ENCODE assay signal across 9 cellular contexts in the genomic region with DNA sequence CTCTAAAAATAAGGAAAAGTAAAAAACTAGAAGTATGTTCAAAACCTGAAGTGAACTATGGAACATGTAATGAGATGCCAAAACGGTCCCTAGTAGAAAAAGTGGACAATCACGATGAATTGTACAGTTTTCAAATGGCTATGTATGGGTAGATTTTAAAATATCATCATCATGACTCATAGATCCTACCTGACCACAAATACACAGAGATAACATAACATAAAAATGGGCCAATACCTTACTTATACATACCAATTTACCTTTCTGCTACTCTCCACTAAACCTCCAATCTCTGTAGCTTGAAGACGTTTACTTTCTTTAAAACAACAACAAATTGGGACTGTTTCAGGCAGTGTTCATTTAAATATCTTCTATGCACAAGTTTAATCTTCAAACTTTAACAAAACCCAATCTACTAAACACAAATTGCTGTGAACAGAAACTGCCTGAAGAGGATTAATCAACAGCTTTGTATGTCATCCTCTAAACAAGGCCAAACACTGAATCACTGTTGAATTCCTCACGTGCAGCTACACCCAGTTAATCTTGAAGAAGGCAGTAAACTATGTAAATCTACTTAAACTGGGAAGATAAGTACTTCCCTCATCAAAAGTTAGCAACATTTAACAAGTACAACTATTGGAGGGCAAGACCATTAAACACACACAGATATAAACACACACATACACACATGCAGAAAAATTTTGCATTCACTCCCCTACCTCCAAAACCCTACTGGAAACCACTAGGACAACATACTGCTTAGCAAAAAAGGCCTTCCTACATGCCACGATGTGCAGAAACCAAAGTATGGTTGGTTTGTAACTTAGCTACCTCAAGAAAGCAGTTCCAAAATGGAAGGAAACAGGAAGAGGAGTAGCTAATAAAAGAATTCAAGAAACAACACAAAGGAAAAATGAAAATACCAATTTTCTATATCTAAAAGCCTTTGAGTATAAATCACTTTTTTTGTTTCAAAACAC.
DNase-seq lines count a peak whose midpoint lies in the region; ATAC-seq, FAIRE-seq and TF ChIP-seq lines count a peak whose summit lies in the region.
"Had no signal": no experiment of that assay in that cellular context is flagged by ENCODE, and none has a peak within 500 bp of the region (broad histone marks: within the 10 kb centered on the region; RNA-seq: fewer than 3 reads in every experiment).

No MANE protein-coding gene starts in this region.

- H3K27ac Mint-ChIP-seq in CD14-positive monocyte (peak overlapping the region; percentile 51 to 89 (median 78)), natural killer cell (peak overlapping the region; percentile 94 to 98)
- peak overlapping the region; percentile 69 for H3K27ac Mint-ChIP-seq in dendritic cell treated with granulocyte-macrophage colony-stimulating factor and Interleukin-4, amounts not matched to agents 40 ng/mL and 50 ng/mL, for 4 days

- H3K4me3 Mint-ChIP-seq in CD14-positive monocyte (no peak overlapping the region), natural killer cell (peak overlapping the region; percentile 87)
- peak overlapping the region; percentile 13 for H3K4me3 Mint-ChIP-seq in dendritic cell treated with granulocyte-macrophage colony-stimulating factor and Interleukin-4, amounts not matched to agents 40 ng/mL and 50 ng/mL, for 4 days

- H3K4me1 Mint-ChIP-seq in CD14-positive monocyte = peaks cover 60% of the 10 kb centered on the region
- peaks cover 46% of the 10 kb centered on the region for H3K4me1 Mint-ChIP-seq in dendritic cell treated with granulocyte-macrophage colony-stimulating factor and Interleukin-4, amounts not matched to agents 40 ng/mL and 50 ng/mL, for 4 days (ENCODE audit: low read depth)
- H3K4me1 Mint-ChIP-seq in natural killer cell = peaks cover 63 to 65% of the 10 kb centered on the region in 2 donors

- TF ChIP-seq CTCF in CD14-positive monocyte (IDR thresholded peaks at IDR 0.05) (no peak), natural killer cell (IDR thresholded peaks at IDR 0.05) (no peak), psoas muscle (IDR thresholded peaks at IDR 0.05) (no peak)

- TF ChIP-seq POLR2A in GM18505 (IDR thresholded peaks at IDR 0.05; ENCODE audit: borderline replicate concordance, extremely low read depth, insufficient read depth, insufficient read length) = no peak

- peaks cover 0 to 2% (median 0%) of the 10 kb centered on the region in 7 donors for H3K9me3 Mint-ChIP-seq in CD14-positive monocyte
- no peaks in the 10 kb centered on the region for H3K9me3 Mint-ChIP-seq in dendritic cell treated with granulocyte-macrophage colony-stimulating factor and Interleukin-4, amounts not matched to agents 40 ng/mL and 50 ng/mL, for 4 days
- H3K9me3 Mint-ChIP-seq in natural killer cell = no peaks in the 10 kb centered on the region

- peak; percentile 36 for FAIRE-seq in HTR-8/SVneo (lab: Jason Lieb, UNC)

- H3K36me3 Mint-ChIP-seq in CD14-positive monocyte (peaks cover 16 to 19% of the 10 kb centered on the region in 2 donors), natural killer cell (no peaks in the 10 kb centered on the region)
- peaks cover 33% of the 10 kb centered on the region for H3K36me3 Mint-ChIP-seq in dendritic cell treated with granulocyte-macrophage colony-stimulating factor and Interleukin-4, amounts not matched to agents 40 ng/mL and 50 ng/mL, for 4 days (ENCODE audit: low read depth)

- peaks cover 67% of the 10 kb centered on the region for H3K4me1 ChIP-seq in psoas muscle

- peaks cover 0 to 1% (median 0%) of the 10 kb centered on the region in 3 donors for H3K27me3 Mint-ChIP-seq in CD14-positive monocyte (ENCODE audit: low read depth in 3 of 3)
- H3K27me3 Mint-ChIP-seq in dendritic cell treated with granulocyte-macrophage colony-stimulating factor and Interleukin-4, amounts not matched to agents 40 ng/mL and 50 ng/mL, for 4 days = no peaks in the 10 kb centered on the region
- no peaks in the 10 kb centered on the region for H3K27me3 Mint-ChIP-seq in natural killer cell (ENCODE audit: low read depth in 2 of 2)

- 64 to 71% (median 66%) methylated on average over 5 of the region's 5 CpGs for WGBS in psoas muscle, 3 donors

- ATAC-seq in natural killer cell = no peak
- no peak for ATAC-seq in GM18505 (IDR thresholded peaks at IDR 0.05; ENCODE audit: unreplicated experiment)
- no peak for ATAC-seq in psoas muscle

- no peaks in the 10 kb centered on the region for H3K27me3 ChIP-seq in psoas muscle (ENCODE audit: insufficient read depth in 3 of 3, low read length in 2 of 3)

- H3K27ac ChIP-seq in psoas muscle = no peak overlapping the region

- intact Hi-C loops in CD14-positive monocyte (cut with micrococcal nuclease) (loop anchor here in 1 of 2 donors (10.0 kb wide), 1 partner anchor 58 kb away; no protein-coding TSS in a partner anchor), natural killer cell (cut with micrococcal nuclease) (loop anchor here (10.0 kb wide), 1 partner anchor 48 kb away; no protein-coding TSS in a partner anchor), psoas muscle (cut with DNase I) (loop anchor here in 1 of 2 donors (10.0 kb wide), 1 partner anchor 78 kb away; no protein-coding TSS in a partner anchor)
- intact Hi-C loops in dendritic cell treated with granulocyte-macrophage colony-stimulating factor and Interleukin-4, amounts not matched to agents 40 ng/mL and 50 ng/mL, for 4 days (cut with micrococcal nuclease) = loop anchor here (5.0 kb wide), 2 partner anchors 36 to 66 kb away; no protein-coding TSS in a partner anchor

- no peaks in the 10 kb centered on the region for H3K36me3 ChIP-seq in psoas muscle (ENCODE audit: insufficient read depth in 1 of 2, low read depth in 1 of 2)

- H3K4me3 ChIP-seq in psoas muscle = no peak overlapping the region

- DNase-seq in CD14-positive monocyte (ENCODE audit: low spot score) (no peak), HTR-8/SVneo (ENCODE audit: insufficient read length, low spot score) (no peak), natural killer cell (no peak), NCI-H2029 (lab: John Stamatoyannopoulos, UW) (no peak), globus pallidus (ENCODE audit: low spot score) (no peak), psoas muscle (no peak)
- DNase-seq: stimulated activated CD4-positive, alpha-beta T cell treated with anti-CD3 and anti-CD28 coated beads, Interleukin-2, amount 100 ng/mL, for 48 hours had no signal

- H3K9me3 ChIP-seq in psoas muscle = no peaks in the 10 kb centered on the region

Comparison
In these comparisons a context has a peak if more than half of its experiments do, and no peak if none do; other contexts are left out.
1. H3K4me3 Mint-ChIP-seq: peak in dendritic cell treated with granulocyte-macrophage colony-stimulating factor and Interleukin-4, amounts not matched to agents 40 ng/mL and 50 ng/mL, for 4 days (single experiment) and natural killer cell (single experiment); none in CD14-positive monocyte (0 of 2).
2. Peak in every context shown above with its lines, with median percentiles within 50 percentile points of each other: H3K27ac Mint-ChIP-seq.